Comparison of ENCODE assay signal across 11 cellular contexts in genomic region chr13:94323746-94324408, GRCh38.
DNase-seq lines count a peak whose midpoint lies in the region; ATAC-seq, FAIRE-seq and TF ChIP-seq lines count a peak whose summit lies in the region.
"Had no signal": no experiment of that assay in that cellular context is flagged by ENCODE, and none has a peak within 500 bp of the region (broad histone marks: within the 10 kb centered on the region; RNA-seq: fewer than 3 reads in every experiment).

No MANE protein-coding gene starts in this region.

- H3K27me3 Mint-ChIP-seq in astrocyte (ENCODE audit: low read depth, unreplicated experiment) = no peaks in the 10 kb centered on the region

- H3K36me3 Mint-ChIP-seq in astrocyte (ENCODE audit: low read depth, unreplicated experiment) = peaks cover 3% of the 10 kb centered on the region

- H3K27me3 ChIP-seq in astrocyte (ENCODE audit: insufficient read depth, low read length) (no peaks in the 10 kb centered on the region), sigmoid colon (no peaks in the 10 kb centered on the region)
- H3K27me3 ChIP-seq: BE2C, heart right ventricle had no signal

- no peak for FAIRE-seq in astrocyte (lab: Jason Lieb, UNC)

- no peak for TF ChIP-seq EP300 in sigmoid colon (IDR thresholded peaks at IDR 0.05)

- H4K20me1 ChIP-seq in astrocyte (ENCODE audit: insufficient read depth, low read length) = no peaks in the 10 kb centered on the region

- TF ChIP-seq POLR2A in sigmoid colon (IDR thresholded peaks at IDR 0.05) = no peak

- DNase-seq in stimulated activated CD4-positive, alpha-beta T cell treated with anti-CD3 and anti-CD28 coated beads, Interleukin-4, amount 100 ng/mL, for 24 hours = peak; percentile 19
- DNase-seq in stimulated activated CD4-positive, alpha-beta T cell treated with anti-CD3 and anti-CD28 coated beads, Interleukin-15, amount 100 ng/mL, for 24 hours = no peak
- peak; percentile 65 to 69 for DNase-seq in Kasumi-1 (lab: John Stamatoyannopoulos, UW)
- no peak for DNase-seq in astrocyte (ENCODE audit: low read depth)
- no peak for DNase-seq in COR-L47 (lab: John Stamatoyannopoulos, UW)
- DNase-seq in sigmoid colon = no peak
- DNase-seq: BE2C, heart right ventricle, NCI-H2107 had no signal

- ATAC-seq in GM19035 (IDR thresholded peaks at IDR 0.05; ENCODE audit: unreplicated experiment) (no peak), GM18870 (IDR thresholded peaks at IDR 0.05; ENCODE audit: unreplicated experiment) (no peak)

- H3K4me2 ChIP-seq in astrocyte (ENCODE audit: low read length) = no peak overlapping the region

- peaks cover 40% of the 10 kb centered on the region for H3K4me1 Mint-ChIP-seq in astrocyte (ENCODE audit: low read depth, unreplicated experiment)

- H3K9me3 ChIP-seq in astrocyte (ENCODE audit: insufficient read depth, low read depth, low read length) (no peaks in the 10 kb centered on the region), sigmoid colon (no peaks in the 10 kb centered on the region)
- H3K9me3 ChIP-seq: BE2C, heart right ventricle had no signal

- peak overlapping the region; percentile 54 for H3K27ac Mint-ChIP-seq in astrocyte (ENCODE audit: unreplicated experiment)

- TF ChIP-seq CTCF in astrocyte (IDR thresholded peaks at IDR 0.05; ENCODE audit: insufficient read depth, low read depth, low read length) = no peak
- TF ChIP-seq CTCF in sigmoid colon (IDR thresholded peaks at IDR 0.05) = no peak

- H3K9me3 Mint-ChIP-seq in astrocyte (ENCODE audit: unreplicated experiment) = peaks cover 3% of the 10 kb centered on the region

- H2AFZ ChIP-seq in astrocyte (ENCODE audit: low read depth, low read length) = no peak overlapping the region

- H3K79me2 ChIP-seq in astrocyte (ENCODE audit: insufficient read depth, low read length) = no peaks in the 10 kb centered on the region

- H3K4me1 ChIP-seq in astrocyte (ENCODE audit: insufficient read depth, low read length) = peaks cover 10% of the 10 kb centered on the region
- H3K4me1 ChIP-seq in sigmoid colon = no peaks in the 10 kb centered on the region

- intact Hi-C loops in sigmoid colon (cut with DNase I) = no loop called here

- no peak overlapping the region for H3K9ac ChIP-seq in astrocyte (ENCODE audit: low read length)

- H3K4me3 ChIP-seq in astrocyte (ENCODE audit: insufficient read depth, low read depth, low read length) (no peak overlapping the region), sigmoid colon (no peak overlapping the region)
- H3K4me3 ChIP-seq: heart right ventricle had no signal

- no peak overlapping the region for H3K4me3 Mint-ChIP-seq in astrocyte (ENCODE audit: unreplicated experiment)

- WGBS in sigmoid colon, 2 donors = 61 to 84% methylated on average over 7 of the region's 7 CpGs

- H3K27ac ChIP-seq in astrocyte (ENCODE audit: low read depth, low read length) = no peak overlapping the region
- H3K27ac ChIP-seq in sigmoid colon = no peak overlapping the region

- no peaks in the 10 kb centered on the region for H3K36me3 ChIP-seq in astrocyte (ENCODE audit: insufficient read depth, low read length)
- no peaks in the 10 kb centered on the region for H3K36me3 ChIP-seq in sigmoid colon
- H3K36me3 ChIP-seq: BE2C, heart right ventricle had no signal

Comparison
In these comparisons a context has a peak if more than half of its experiments do, and no peak if none do; other contexts are left out.
1. DNase-seq: peak in stimulated activated CD4-positive, alpha-beta T cell treated with anti-CD3 and anti-CD28 coated beads, Interleukin-4, amount 100 ng/mL, for 24 hours (single experiment) and Kasumi-1 (2 of 2); none in stimulated activated CD4-positive, alpha-beta T cell treated with anti-CD3 and anti-CD28 coated beads, Interleukin-15, amount 100 ng/mL, for 24 hours (single experiment), astrocyte (single experiment), COR-L47 (single experiment) and sigmoid colon (single experiment).